Comparison of ENCODE assay signal across 23 cellular contexts in the genomic region with DNA sequence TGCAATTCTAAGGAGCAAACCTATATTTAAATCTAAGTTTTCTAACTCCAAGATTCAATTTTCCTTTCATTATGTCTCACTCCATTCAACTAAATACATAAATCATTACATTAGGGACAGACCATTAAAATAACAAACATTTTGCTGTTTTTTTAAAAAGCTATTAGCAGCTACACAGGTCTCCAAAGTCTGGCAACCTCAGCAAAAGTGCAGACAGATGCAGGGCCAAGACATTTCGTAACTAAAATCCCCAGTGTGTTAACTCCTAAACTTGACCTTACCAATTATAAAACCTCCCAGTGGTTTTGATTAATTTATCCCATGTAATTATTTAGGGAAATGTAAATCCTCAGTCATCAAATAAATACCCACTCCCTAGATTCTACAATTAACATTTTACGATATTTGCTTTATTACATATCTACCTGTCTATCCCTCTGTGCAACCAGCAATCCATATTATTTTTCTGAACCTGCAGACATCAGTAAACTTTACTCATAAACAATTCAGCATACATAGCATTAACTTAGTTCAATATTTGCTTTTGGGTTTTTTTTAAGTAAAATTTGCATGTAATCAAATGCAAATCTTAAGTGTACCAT.
"Had no signal": no experiment of that assay in that cellular context is flagged by ENCODE, and none has a peak within 500 bp of the region (broad histone marks: within the 10 kb centered on the region; RNA-seq: fewer than 3 reads in every experiment).

No MANE protein-coding gene starts in this region.

- H3K27ac Mint-ChIP-seq: memory B cell; mesothelial cell of epicardium; natural killer cell; stimulated activated naive B cell treated with anti-CD40 and anti-IgM and Interleukin-4, amounts not matched to agents 10 μg/mL and 1 μg/mL and 100 μg/mL, for 72 hours had no signal

- H3K4me1 ChIP-seq: esophagus muscularis mucosa, gastrocnemius medialis, lower lobe of right lung, sigmoid colon, upper lobe of left lung, vagina had no signal

- H3K27me3 ChIP-seq: esophagus muscularis mucosa, gastrocnemius medialis, heart right ventricle, sigmoid colon, stomach, upper lobe of left lung, vagina had no signal

- H3K9me3 Mint-ChIP-seq: memory B cell; mesothelial cell of epicardium; natural killer cell; neural crest cell; stimulated activated naive B cell treated with anti-CD40 and anti-IgM and Interleukin-4, amounts not matched to agents 10 μg/mL and 1 μg/mL and 100 μg/mL, for 72 hours had no signal

- H3K4me1 Mint-ChIP-seq: memory B cell; natural killer cell; neural crest cell; stimulated activated naive B cell treated with anti-CD40 and anti-IgM and Interleukin-4, amounts not matched to agents 10 μg/mL and 1 μg/mL and 100 μg/mL, for 72 hours had no signal

- H3K4me3 Mint-ChIP-seq: memory B cell; mesothelial cell of epicardium; natural killer cell; neural crest cell; stimulated activated naive B cell treated with anti-CD40 and anti-IgM and Interleukin-4, amounts not matched to agents 10 μg/mL and 1 μg/mL and 100 μg/mL, for 72 hours had no signal

- H3K9me3 ChIP-seq: esophagus muscularis mucosa, gastrocnemius medialis, heart right ventricle, left ventricle myocardium inferior, lower lobe of right lung, sigmoid colon, stomach, upper lobe of left lung, vagina had no signal

- H3K27ac ChIP-seq: epithelial cell of prostate, esophagus muscularis mucosa, gastrocnemius medialis, heart right ventricle, left ventricle myocardium inferior, lower lobe of right lung, sigmoid colon, skin epidermis, stomach, upper lobe of left lung, vagina had no signal

- ATAC-seq: gastrocnemius medialis; heart right ventricle; lower lobe of right lung; natural killer cell; stimulated activated naive B cell treated with anti-CD40 and anti-IgM and Interleukin-4, amounts not matched to agents 10 μg/mL and 1 μg/mL and 100 μg/mL, for 72 hours had no signal

- DNase-seq: effector memory CD4-positive, alpha-beta T cell; gastrocnemius medialis; heart right ventricle; hypothalamus; islet precursor cell; left ventricle myocardium inferior; lower lobe of right lung; natural killer cell; posterior cingulate gyrus; sigmoid colon; stimulated activated CD4-positive, alpha-beta T cell treated with anti-CD3 and anti-CD28 coated beads, Interleukin-2, amount 100 ng/mL, for 24 hours; stimulated activated CD4-positive, alpha-beta T cell treated with anti-CD3 and anti-CD28 coated beads, Interleukin-4, amount 100 ng/mL, for 4 hours; stimulated activated naive B cell treated with anti-CD40 and anti-IgM and Interleukin-4, amounts not matched to agents 10 μg/mL and 1 μg/mL and 100 μg/mL, for 72 hours; stomach; substantia nigra; upper lobe of left lung had no signal

- H3K4me3 ChIP-seq: esophagus muscularis mucosa, gastrocnemius medialis, heart right ventricle, left ventricle myocardium inferior, lower lobe of right lung, sigmoid colon, skin epidermis, stomach, upper lobe of left lung, vagina had no signal

- H3K36me3 ChIP-seq: esophagus muscularis mucosa, gastrocnemius medialis, heart right ventricle, left ventricle myocardium inferior, lower lobe of right lung, sigmoid colon, stomach, upper lobe of left lung, vagina had no signal
